In genomic region chr1:21297975-21298374, GRCh38 we compare ENCODE assay signal across 2 cellular contexts.
TF ChIP-seq lines count a peak whose summit lies in the region.

No MANE protein-coding gene starts in this region.

TF ChIP-seq in SK-N-SH, 30 proteins besides CTCF, POLR2A, EP300 and RAD21 (continued from another document):
- TF ChIP-seq IRF3 (IDR thresholded peaks at IDR 0.05; ENCODE audit: low read depth, low read length), result no peak

TF ChIP-seq in SK-N-SH treated with all-trans-retinoic acid at 6 μM for 48 hours, 23 proteins besides CTCF, POLR2A, EP300 and RAD21 (continued from another document):
- TF ChIP-seq, protein P1, sequence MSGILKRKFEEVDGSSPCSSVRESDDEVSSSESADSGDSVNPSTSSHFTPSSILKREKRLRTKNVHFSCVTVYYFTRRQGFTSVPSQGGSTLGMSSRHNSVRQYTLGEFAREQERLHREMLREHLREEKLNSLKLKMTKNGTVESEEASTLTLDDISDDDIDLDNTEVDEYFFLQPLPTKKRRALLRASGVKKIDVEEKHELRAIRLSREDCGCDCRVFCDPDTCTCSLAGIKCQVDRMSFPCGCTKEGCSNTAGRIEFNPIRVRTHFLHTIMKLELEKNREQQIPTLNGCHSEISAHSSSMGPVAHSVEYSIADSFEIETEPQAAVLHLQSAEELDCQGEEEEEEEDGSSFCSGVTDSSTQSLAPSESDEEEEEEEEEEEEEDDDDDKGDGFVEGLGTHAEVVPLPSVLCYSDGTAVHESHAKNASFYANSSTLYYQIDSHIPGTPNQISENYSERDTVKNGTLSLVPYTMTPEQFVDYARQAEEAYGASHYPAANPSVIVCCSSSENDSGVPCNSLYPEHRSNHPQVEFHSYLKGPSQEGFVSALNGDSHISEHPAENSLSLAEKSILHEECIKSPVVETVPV (CRISPR knock-in tag; IDR thresholded peaks at IDR 0.05), result no peak
- TF ChIP-seq ZC3H10 (CRISPR knock-in tag; IDR thresholded peaks at IDR 0.05) (no peak), SNAI2 (CRISPR knock-in tag; IDR thresholded peaks at IDR 0.05) (no peak), TCF4 (CRISPR knock-in tag; IDR thresholded peaks at IDR 0.05; ENCODE audit: borderline replicate concordance) (no peak), ZFP30 (CRISPR knock-in tag; IDR thresholded peaks at IDR 0.05) (no peak), PPARA (CRISPR knock-in tag; IDR thresholded peaks at IDR 0.05; ENCODE audit: borderline replicate concordance) (no peak), ZFP3 (CRISPR knock-in tag; IDR thresholded peaks at IDR 0.05) (no peak), ZNF8 (CRISPR knock-in tag; IDR thresholded peaks at IDR 0.05) (no peak), TOX (CRISPR knock-in tag; IDR thresholded peaks at IDR 0.05; ENCODE audit: borderline replicate concordance) (no peak), OSR1 (CRISPR knock-in tag; IDR thresholded peaks at IDR 0.05) (no peak), POU6F1 (CRISPR knock-in tag; IDR thresholded peaks at IDR 0.05; ENCODE audit: borderline replicate concordance, low read depth) (no peak), ZNF565 (CRISPR knock-in tag; conservative IDR thresholded peaks at IDR 0.05; ENCODE audit: low read depth) (no peak)
- TF ChIP-seq, protein P2, sequence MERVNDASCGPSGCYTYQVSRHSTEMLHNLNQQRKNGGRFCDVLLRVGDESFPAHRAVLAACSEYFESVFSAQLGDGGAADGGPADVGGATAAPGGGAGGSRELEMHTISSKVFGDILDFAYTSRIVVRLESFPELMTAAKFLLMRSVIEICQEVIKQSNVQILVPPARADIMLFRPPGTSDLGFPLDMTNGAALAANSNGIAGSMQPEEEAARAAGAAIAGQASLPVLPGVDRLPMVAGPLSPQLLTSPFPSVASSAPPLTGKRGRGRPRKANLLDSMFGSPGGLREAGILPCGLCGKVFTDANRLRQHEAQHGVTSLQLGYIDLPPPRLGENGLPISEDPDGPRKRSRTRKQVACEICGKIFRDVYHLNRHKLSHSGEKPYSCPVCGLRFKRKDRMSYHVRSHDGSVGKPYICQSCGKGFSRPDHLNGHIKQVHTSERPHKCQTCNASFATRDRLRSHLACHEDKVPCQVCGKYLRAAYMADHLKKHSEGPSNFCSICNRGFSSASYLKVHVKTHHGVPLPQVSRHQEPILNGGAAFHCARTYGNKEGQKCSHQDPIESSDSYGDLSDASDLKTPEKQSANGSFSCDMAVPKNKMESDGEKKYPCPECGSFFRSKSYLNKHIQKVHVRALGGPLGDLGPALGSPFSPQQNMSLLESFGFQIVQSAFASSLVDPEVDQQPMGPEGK (CRISPR knock-in tag; IDR thresholded peaks at IDR 0.05; ENCODE audit: borderline replicate concordance), result no peak
